ENCODE assay signal across 24 cellular contexts in genomic region chr2:55621802-55622201, GRCh38.
"Had no signal": no experiment of that assay in that cellular context is flagged by ENCODE, and none has a peak within 500 bp of the region (broad histone marks: within the 10 kb centered on the region; RNA-seq: fewer than 3 reads in every experiment).

No MANE protein-coding gene starts in this region.

- ATAC-seq: activated naive CD4-positive, alpha-beta T cell treated with anti-CD3 and anti-CD28 coated beads, Interleukin-2, amount 50 U/mL, for 72 hours; Panc1; Right ventricle myocardium inferior; T-cell had no signal

- H3K27ac ChIP-seq: brain microvascular endothelial cell, cardiac muscle cell, SK-N-MC, VCaP had no signal

- H3K4me3 Mint-ChIP-seq: activated CD4-positive, alpha-beta memory T cell treated with anti-CD3 and anti-CD28 coated beads, Interleukin-2, amount 10 ng/mL, durations not matched to agents 7 days and 5 days had no signal

- H3K27ac Mint-ChIP-seq: activated CD4-positive, alpha-beta memory T cell treated with anti-CD3 and anti-CD28 coated beads, Interleukin-2, amount 10 ng/mL, durations not matched to agents 7 days and 5 days had no signal

- H3K27me3 Mint-ChIP-seq: activated CD4-positive, alpha-beta memory T cell treated with anti-CD3 and anti-CD28 coated beads, Interleukin-2, amount 10 ng/mL, durations not matched to agents 7 days and 5 days; T-cell had no signal

- H3K27me3 ChIP-seq: brain microvascular endothelial cell, cardiac muscle cell, MG63 had no signal

- H3K36me3 Mint-ChIP-seq: activated naive CD4-positive, alpha-beta T cell treated with anti-CD3 and anti-CD28 coated beads, Interleukin-2, amount 50 U/mL, for 72 hours had no signal

- H3K4me3 ChIP-seq: cardiac muscle cell, MG63, SK-N-MC had no signal

- DNase-seq: activated CD4-positive, alpha-beta memory T cell treated with anti-CD3 and anti-CD28 coated beads, Interleukin-2, amount 10 ng/mL, durations not matched to agents 7 days and 5 days; activated CD4-positive, alpha-beta T cell treated with anti-CD3 and anti-CD28 coated beads, Interleukin-2, amount 50 U/mL, for 1 hour; activated CD4-positive, CD25-positive, alpha-beta regulatory T cell; activated T-cell treated with anti-CD3 and anti-CD28 coated beads for 4 hours; brain microvascular endothelial cell; MG63; MV-4-11; NCI-H1092 treated with DMSO at 0.1 percent for 48 hours; NCI-H1417 treated with DMSO at 0.1 percent for 48 hours; NCI-H1694; NCI-H2029; NCI-H345; NCI-H510A; NCI-H526 treated with DMSO at 0.1 percent for 48 hours; NCI-H82; RPMI8226; T-cell; T-helper 2 cell had no signal

- H3K36me3 ChIP-seq: cardiac muscle cell had no signal

- H3K9me3 Mint-ChIP-seq: activated CD4-positive, alpha-beta memory T cell treated with anti-CD3 and anti-CD28 coated beads, Interleukin-2, amount 10 ng/mL, durations not matched to agents 7 days and 5 days; activated naive CD4-positive, alpha-beta T cell treated with anti-CD3 and anti-CD28 coated beads, Interleukin-2, amount 50 U/mL, for 72 hours; T-cell had no signal

- H3K9me3 ChIP-seq: MG63 had no signal
